10 cellular contexts compared by ENCODE assay signal in genomic region chrX:117996918-117997480, GRCh38.
A peak's percentile ranks its signal among the peaks of the same experiment; 100 is the strongest.
DNase-seq lines count a peak whose midpoint lies in the region; ATAC-seq, FAIRE-seq and TF ChIP-seq lines count a peak whose summit lies in the region.
"Had no signal": no experiment of that assay in that cellular context is flagged by ENCODE, and none has a peak within 500 bp of the region (broad histone marks: within the 10 kb centered on the region; RNA-seq: fewer than 3 reads in every experiment).

No MANE protein-coding gene starts in this region.

- TF ChIP-seq POLR2A in K562 (conservative IDR thresholded peaks at IDR 0.05), result no peak

- TF ChIP-seq CTCF in GM12865 (IDR thresholded peaks at IDR 0.05; ENCODE audit: insufficient read depth, low read depth, low read length, missing control alignments) (peak; percentile 45), K562 (IDR thresholded peaks at IDR 0.05 in 2 of 3, conservative IDR thresholded peaks at IDR 0.05 in 1 of 3; ENCODE audit: insufficient read depth in 2 of 3, low read depth in 1 of 3, low read length in 3 of 3) (peak in 1 of 3 experiments; percentile 22; a peak in 2 of 6 replicates)

- intact Hi-C loops in K562 (cut with micrococcal nuclease), result no loop called here
- intact Hi-C loops in left ventricle myocardium superior (cut with micrococcal nuclease), result no loop called here

- no peaks in the 10 kb centered on the region for H4K20me1 ChIP-seq in K562 (replicated peaks; ENCODE audit: control insufficient read depth, insufficient read depth, low read length)

- no peaks in the 10 kb centered on the region; the same call in 1 of the 2 replicates for H3K9me3 ChIP-seq in K562 (replicated peaks; ENCODE audit: control insufficient read depth, insufficient read depth, low read depth, low read length)
- H3K9me3 ChIP-seq: ovary had no signal

- in situ Hi-C loops in K562 (cut with MboI), result no loop called here

- no peak overlapping the region for H2AFZ ChIP-seq in K562 (ENCODE audit: low read depth, low read length)

- FAIRE-seq in K562 (lab: Jason Lieb, UNC), result no peak

- no peaks in the 10 kb centered on the region for H3K4me1 ChIP-seq in K562 (replicated peaks in 1 of 2; ENCODE audit: control insufficient read depth in 2 of 2, insufficient read depth in 2 of 2, low read length in 2 of 2)

- H3K79me2 ChIP-seq in K562 (ENCODE audit: control insufficient read depth, insufficient read depth, low read length), result no peaks in the 10 kb centered on the region

- H3K4me3 ChIP-seq in GM12865 (ENCODE audit: low read depth, low read length) (no peak overlapping the region), K562 (no peak overlapping the region)
- H3K4me3 ChIP-seq: ovary had no signal

- TF ChIP-seq RAD21 in K562 (CRISPR knock-in tag; conservative IDR thresholded peaks at IDR 0.05 in 1 of 2, IDR thresholded peaks at IDR 0.05 in 1 of 2), result peak in 1 of 2 experiments; percentile 36; a peak in 2 of 4 replicates

- ATAC-seq in K562 (no peak), GM19452 (IDR thresholded peaks at IDR 0.05; ENCODE audit: unreplicated experiment) (no peak), left ventricle myocardium superior (no peak)
- ATAC-seq: activated naive CD8-positive, alpha-beta T cell treated with anti-CD3 and anti-CD28 coated beads, Interleukin-2, amount 50 U/mL, for 24 hours had no signal

- H3K36me3 ChIP-seq in K562 (ENCODE audit: control insufficient read depth, insufficient read depth, low read length), result no peaks in the 10 kb centered on the region
- H3K36me3 ChIP-seq: ovary had no signal

- 0% methylated on average over 3 of the region's 3 CpGs for WGBS in K562 (ENCODE audit: insufficient coverage, low coverage, missing lambda C conversion rate)

- H3K27ac ChIP-seq in K562 (ENCODE audit: extremely low read depth, low read depth, low read length), result no peak overlapping the region
- H3K27ac ChIP-seq: ovary had no signal

- H3K9ac ChIP-seq in K562 (ENCODE audit: insufficient read depth in 1 of 2, low read depth in 2 of 2, low read length in 2 of 2), result no peak overlapping the region

- no peak for TF ChIP-seq EP300 in K562 (IDR thresholded peaks at IDR 0.05; ENCODE audit: low read length)

- H3K27me3 ChIP-seq in K562 (ENCODE audit: control insufficient read depth in 2 of 2, insufficient read depth in 2 of 2, low read length in 2 of 2), result no peaks in the 10 kb centered on the region
- H3K27me3 ChIP-seq: ovary had no signal

- DNase-seq in GM12865 (ENCODE audit: low read depth), result peak; percentile 19
- peak; percentile 3 to 5 for DNase-seq in Kasumi-1 (lab: John Stamatoyannopoulos, UW)
- DNase-seq in K562 (ENCODE audit: extremely low read depth in 1 of 4, low spot score in 3 of 4), result no peak
- DNase-seq in kidney tubule cell (ENCODE audit: low spot score), result peak; percentile 28
- DNase-seq in activated CD4-positive, alpha-beta T cell treated with anti-CD3 and anti-CD28 coated beads, Interleukin-2, amount 50 U/mL, for 1 hour, result no peak
- DNase-seq in NCI-H128 (lab: John Stamatoyannopoulos, UW; ENCODE audit: unreplicated experiment), result no peak
- DNase-seq in left ventricle myocardium superior, result no peak
- DNase-seq: activated naive CD8-positive, alpha-beta T cell treated with anti-CD3 and anti-CD28 coated beads, Interleukin-2, amount 50 U/mL, for 24 hours; ovary had no signal

- POLR2A ChIA-PET in K562 (lab: Yijun Ruan, JAX), result no interaction called here

- no peak overlapping the region for H3K4me2 ChIP-seq in K562 (ENCODE audit: insufficient read depth, low read length)

- no TSS peak for BruUV-seq in K562 (replicated peaks; lab: Mats Ljungman, UMichigan)

- CTCF ChIA-PET in K562 (lab: Yijun Ruan, JAX; ENCODE audit: low intra/inter-chr PET ratio), result no interaction called here

- H3K9me1 ChIP-seq in K562 (ENCODE audit: control insufficient read depth, insufficient read depth, low read length), result no peaks in the 10 kb centered on the region

TF ChIP-seq in K562, 482 proteins besides CTCF, POLR2A, EP300 and RAD21:
- TF ChIP-seq POLR2AphosphoS5 (IDR thresholded peaks at IDR 0.05; ENCODE audit: control insufficient read depth, insufficient read depth, low read depth, low read length) (no peak), ZNF316 (IDR thresholded peaks at IDR 0.05) (peak; percentile 50)

Comparison
In these comparisons a context has a peak if more than half of its experiments do, and no peak if none do; other contexts are left out.
1. DNase-seq: peak in GM12865 (single experiment), Kasumi-1 (2 of 2) and kidney tubule cell (single experiment); none in K562 (0 of 4), activated CD4-positive, alpha-beta T cell treated with anti-CD3 and anti-CD28 coated beads, Interleukin-2, amount 50 U/mL, for 1 hour (single experiment), NCI-H128 (single experiment) and left ventricle myocardium superior (single experiment).